In the genomic region with DNA sequence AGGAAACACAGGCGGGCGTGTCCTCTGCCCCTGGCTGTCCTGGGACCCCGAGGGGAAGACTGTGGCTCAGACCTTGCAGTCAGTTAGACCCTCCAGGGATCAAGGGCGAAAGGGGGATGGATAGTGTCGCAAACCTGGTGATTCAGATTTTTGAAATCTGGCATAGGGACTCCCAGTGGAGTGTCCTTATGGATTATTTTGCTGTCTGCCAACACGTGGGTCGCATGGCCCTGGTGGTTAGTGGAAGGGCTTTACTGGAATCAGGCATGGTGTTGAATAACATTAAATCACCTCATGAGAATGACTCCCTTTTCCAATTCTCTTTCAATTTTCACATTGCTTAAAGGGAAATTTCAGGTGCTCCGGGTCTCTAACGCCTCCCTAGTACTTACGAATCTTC, we compare ENCODE assay signal across 17 cellular contexts.
"Had no signal": no experiment of that assay in that cellular context is flagged by ENCODE, and none has a peak within 500 bp of the region (broad histone marks: within the 10 kb centered on the region; RNA-seq: fewer than 3 reads in every experiment).

No MANE protein-coding gene starts in this region.

- H3K9me3 Mint-ChIP-seq: activated B cell treated with CpG ODN at 0.5 μM for 24 hours; activated CD8-positive, alpha-beta T cell treated with anti-CD3 and anti-CD28 coated beads for 36 hours; activated T-helper 1 cell treated with anti-CD3 and anti-CD28 coated beads, Interleukin-12 subunit alpha, Interleukin-12 subunit beta, Interleukin-2, Interleukin-4 antibody, amounts not matched to agents 30 ng/mL and 10 ng/mL and 1 ng/mL, durations not matched to agents 14 hours and 24 hours and 36 hours; brain; immature natural killer cell; neural progenitor cell had no signal

- H3K4me3 Mint-ChIP-seq: brain, neural progenitor cell had no signal

- ATAC-seq: gastrocnemius medialis, heart left ventricle, left ventricle myocardium superior, psoas muscle, right lobe of liver had no signal

- H3K36me3 Mint-ChIP-seq: brain, immature natural killer cell, neural progenitor cell had no signal

- H3K9ac ChIP-seq: neural progenitor cell had no signal

- H3K36me3 ChIP-seq: gastrocnemius medialis, heart left ventricle, neural progenitor cell, ovary, right lobe of liver, upper lobe of left lung had no signal

- H3K4me3 ChIP-seq: gastrocnemius medialis, heart left ventricle, neural progenitor cell, ovary, psoas muscle, right lobe of liver, testis had no signal

- H2AFZ ChIP-seq: neural progenitor cell had no signal

- H3K27ac ChIP-seq: gastrocnemius medialis, heart left ventricle, neural progenitor cell, ovary, psoas muscle, right lobe of liver, testis had no signal

- H3K27ac Mint-ChIP-seq: activated B cell treated with CpG ODN at 0.5 μM for 24 hours; activated CD8-positive, alpha-beta T cell treated with anti-CD3 and anti-CD28 coated beads for 36 hours; immature natural killer cell had no signal

- H3K27me3 ChIP-seq: ovary, right lobe of liver, testis, upper lobe of left lung had no signal

- DNase-seq: activated B cell treated with CpG ODN at 0.5 μM for 24 hours, cortex of kidney, gastrocnemius medialis, heart left ventricle, immature natural killer cell, kidney glomerular epithelial cell, left ventricle myocardium superior, ovary, psoas muscle, right lobe of liver, small intestine, testis, upper lobe of left lung had no signal

- H3K9me3 ChIP-seq: gastrocnemius medialis, heart left ventricle, ovary, psoas muscle, right lobe of liver, testis, upper lobe of left lung had no signal

- H3K4me1 ChIP-seq: gastrocnemius medialis, heart left ventricle, psoas muscle, right lobe of liver, testis had no signal

- H3K4me2 ChIP-seq: neural progenitor cell had no signal
